Comparison of ENCODE assay signal across 9 cellular contexts in the genomic region with DNA sequence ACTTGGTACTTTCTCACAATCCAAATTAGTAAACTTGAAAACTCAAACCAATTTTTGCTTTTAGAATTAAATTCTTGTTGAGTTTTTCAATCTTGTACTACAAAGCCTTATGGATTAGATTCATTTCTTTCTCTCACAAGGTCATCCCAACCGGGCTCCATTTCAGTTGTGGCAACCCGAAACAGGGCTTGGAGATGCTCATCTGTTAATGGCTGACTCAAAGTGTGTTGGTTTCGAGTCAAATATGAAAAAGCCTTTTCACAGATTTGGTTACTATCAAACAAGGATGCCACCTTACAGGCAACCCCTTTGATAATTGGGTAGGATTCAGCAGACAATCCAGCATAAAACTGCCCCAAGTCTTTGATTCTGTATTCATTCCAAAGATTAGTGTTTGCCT. TPM values are rescaled to one million over a fixed set of nuclear protein-coding genes. Genes with fewer than 3 reads are reported as not detected.
DNase-seq lines count a peak whose midpoint lies in the region; ATAC-seq and TF ChIP-seq lines count a peak whose summit lies in the region.
"Had no signal": no experiment of that assay in that cellular context is flagged by ENCODE, and none has a peak within 500 bp of the region (broad histone marks: within the 10 kb centered on the region; RNA-seq: fewer than 3 reads in every experiment).

No MANE protein-coding gene starts in this region.

- H3K4me1 ChIP-seq in suprapubic skin (peaks cover 55% of the 10 kb centered on the region), body of pancreas (peaks cover 55% of the 10 kb centered on the region)

- H3K9me3 Mint-ChIP-seq in activated T-cell treated with anti-CD3 and anti-CD28 coated beads, Interleukin-2, amount 50 U/mL, for 72 hours = no peaks in the 10 kb centered on the region

- H4K20me1 ChIP-seq in SU-DHL-6 (ENCODE audit: low read depth, low read length) = peaks cover 13% of the 10 kb centered on the region

- no peaks in the 10 kb centered on the region for H3K27me3 Mint-ChIP-seq in activated T-cell treated with anti-CD3 and anti-CD28 coated beads, Interleukin-2, amount 50 U/mL, for 72 hours (ENCODE audit: low read depth)
- H3K27me3 Mint-ChIP-seq: naive B cell had no signal

- H3K9me3 ChIP-seq in SU-DHL-6 (ENCODE audit: insufficient read depth, low read length) (no peaks in the 10 kb centered on the region), suprapubic skin (no peaks in the 10 kb centered on the region), body of pancreas (no peaks in the 10 kb centered on the region)

- no peak overlapping the region for H2AFZ ChIP-seq in SU-DHL-6 (ENCODE audit: low read depth, low read length, severe bottlenecking)

- H3K4me3 Mint-ChIP-seq in activated T-cell treated with anti-CD3 and anti-CD28 coated beads, Interleukin-2, amount 50 U/mL, for 72 hours = no peak overlapping the region

- no peak overlapping the region for H3K27ac Mint-ChIP-seq in activated T-cell treated with anti-CD3 and anti-CD28 coated beads, Interleukin-2, amount 50 U/mL, for 72 hours

- DNase-seq in activated T-cell treated with anti-CD3 and anti-CD28 coated beads, Interleukin-2, amount 50 U/mL, for 72 hours = peak; percentile 46 to 50
- no peak for DNase-seq in activated T-cell treated with anti-CD3 and anti-CD28 coated beads, Interleukin-2, amount 50 U/mL, for 1 hour
- peak; percentile 15 for DNase-seq in left kidney (ENCODE audit: low read depth, low spot score)
- no peak for DNase-seq in suprapubic skin (ENCODE audit: low spot score in 2 of 2)
- DNase-seq in NCI-H146 (lab: John Stamatoyannopoulos, UW) = no peak
- DNase-seq in body of pancreas = no peak
- no peak for DNase-seq in SKM-1 treated with dmso at 0.1 percent for 144 hours (lab: John Stamatoyannopoulos, UW; ENCODE audit: unreplicated experiment)
- DNase-seq: naive B cell had no signal

- intact Hi-C loops in body of pancreas (cut with DNase I) = no loop called here

- H3K9ac ChIP-seq in SU-DHL-6 (ENCODE audit: low read length) = peak overlapping the region; percentile 78

- TF ChIP-seq CTCF in SU-DHL-6 (IDR thresholded peaks at IDR 0.05; ENCODE audit: insufficient read depth, low read length, poor library complexity, severe bottlenecking) = no peak
- no peak for TF ChIP-seq CTCF in suprapubic skin (IDR thresholded peaks at IDR 0.05)
- TF ChIP-seq CTCF in body of pancreas (IDR thresholded peaks at IDR 0.05) = no peak

- H3K4me2 ChIP-seq in SU-DHL-6 (ENCODE audit: low read depth, low read length, poor library complexity, severe bottlenecking) = peak overlapping the region; percentile 94

- H3K36me3 ChIP-seq in SU-DHL-6 (ENCODE audit: low read length) (peaks cover 33% of the 10 kb centered on the region), suprapubic skin (peaks cover 13% of the 10 kb centered on the region), body of pancreas (replicated peaks in 1 of 2; ENCODE audit: insufficient read depth in 1 of 2, low read depth in 2 of 2) (peaks cover 0 to 4% of the 10 kb centered on the region in 2 donors)

- 0 out of 2 replicates have a peak, but pooled peaks cover 11% of the 10 kb centered on the region for H3F3A ChIP-seq in SU-DHL-6 (ENCODE audit: insufficient read depth)

- H3K79me2 ChIP-seq in SU-DHL-6 (ENCODE audit: insufficient read depth, low read length) = peaks cover 62% of the 10 kb centered on the region

- no peak for TF ChIP-seq EP300 in suprapubic skin (IDR thresholded peaks at IDR 0.05)

- H3K27ac ChIP-seq in SU-DHL-6 (ENCODE audit: low read depth, low read length) = peak overlapping the region; percentile 11; the same call in 1 of the 2 replicates
- H3K27ac ChIP-seq in suprapubic skin = no peak overlapping the region
- no peak overlapping the region for H3K27ac ChIP-seq in body of pancreas

- 77% methylated on average over 3 of the region's 3 CpGs for WGBS in suprapubic skin
- WGBS in body of pancreas, 2 donors = 75% methylated on average over 3 of the region's 3 CpGs

- H3K9me2 ChIP-seq in SU-DHL-6 (replicated peaks; ENCODE audit: insufficient read depth, low read length) = no peaks in the 10 kb centered on the region

- TF ChIP-seq POLR2A in suprapubic skin (IDR thresholded peaks at IDR 0.05) (no peak), body of pancreas (IDR thresholded peaks at IDR 0.05) (no peak)

- peaks cover 12 to 15% of the 10 kb centered on the region in 2 donors for H3K36me3 Mint-ChIP-seq in activated T-cell treated with anti-CD3 and anti-CD28 coated beads, Interleukin-2, amount 50 U/mL, for 72 hours (ENCODE audit: insufficient read depth in 2 of 2)

- no peak for ATAC-seq in activated T-cell treated with anti-CD3 and anti-CD28 coated beads, Interleukin-2, amount 50 U/mL, for 72 hours (replicated peaks in 1 of 2)
- ATAC-seq in body of pancreas = no peak

- H3K4me3 ChIP-seq in SU-DHL-6 (ENCODE audit: insufficient read depth, low read length, poor library complexity, severe bottlenecking) (peak overlapping the region; percentile 78), suprapubic skin (peak overlapping the region; percentile 67), body of pancreas (no peak overlapping the region)

- no peaks in the 10 kb centered on the region for H3K27me3 ChIP-seq in SU-DHL-6 (ENCODE audit: low read length)
- no peaks in the 10 kb centered on the region for H3K27me3 ChIP-seq in suprapubic skin
- H3K27me3 ChIP-seq in body of pancreas = no peaks in the 10 kb centered on the region

- H3K4me1 Mint-ChIP-seq in activated T-cell treated with anti-CD3 and anti-CD28 coated beads, Interleukin-2, amount 50 U/mL, for 72 hours (ENCODE audit: low read depth) = peaks cover 47% of the 10 kb centered on the region

RNA-seq across cellular contexts. Expression of a gene that starts 1.8 kb away (rescaled TPM):
- total RNA-seq in activated T-cell treated with anti-CD3 and anti-CD28 coated beads, Interleukin-2, amount 50 U/mL, for 72 hours = 10 to 100 TPM; 12.1 to 19.0 TPM
- 10 to 100 TPM in 2 of 4 donors, 1 to 10 TPM in 2; 5.3 to 24.4 (median 10.0) TPM for total RNA-seq in suprapubic skin
- total RNA-seq in body of pancreas = 10 to 100 TPM in 1 of 2 donors, 1 to 10 TPM in 1; 9.1 to 10.9 TPM

RNA-seq across cellular contexts. Expression of a gene that starts 2.2 kb away (rescaled TPM):
- total RNA-seq in activated T-cell treated with anti-CD3 and anti-CD28 coated beads, Interleukin-2, amount 50 U/mL, for 72 hours = 10 to 100 TPM; 80.3 to 81.8 TPM
- total RNA-seq in suprapubic skin (10 to 100 TPM; 17.2 to 34.3 (median 23.1) TPM), body of pancreas (10 to 100 TPM; 16.9 to 38.9 TPM)

RNA-seq across cellular contexts. Expression of a gene that starts 46.3 kb away (rescaled TPM):
- 10 to 100 TPM; 19.1 to 25.8 TPM for total RNA-seq in activated T-cell treated with anti-CD3 and anti-CD28 coated beads, Interleukin-2, amount 50 U/mL, for 72 hours
- total RNA-seq in suprapubic skin (1 to 10 TPM; 2.5 to 4.8 (median 3.7) TPM), body of pancreas (1 to 10 TPM; 3.6 to 7.8 TPM)

Comparison
In these comparisons a context has a peak if more than half of its experiments do, and no peak if none do; other contexts are left out.
1. DNase-seq: peak in activated T-cell treated with anti-CD3 and anti-CD28 coated beads, Interleukin-2, amount 50 U/mL, for 72 hours (2 of 2) and left kidney (single experiment); none in activated T-cell treated with anti-CD3 and anti-CD28 coated beads, Interleukin-2, amount 50 U/mL, for 1 hour (single experiment), suprapubic skin (0 of 2), NCI-H146 (single experiment), body of pancreas (0 of 4) and SKM-1 treated with dmso at 0.1 percent for 144 hours (single experiment).
2. H3K4me3 ChIP-seq: peak in SU-DHL-6 (single experiment) and suprapubic skin (single experiment); none in body of pancreas (0 of 2).